In genomic region chr15:59645812-59646211, GRCh38 we compare ENCODE assay signal across 12 cellular contexts. TPM values are rescaled to one million over a fixed set of nuclear protein-coding genes. Genes with fewer than 3 reads are reported as not detected.
"Had no signal": no experiment of that assay in that cellular context is flagged by ENCODE, and none has a peak within 500 bp of the region (broad histone marks: within the 10 kb centered on the region; RNA-seq: fewer than 3 reads in every experiment).

No MANE protein-coding gene starts in this region.

RNA-seq across cellular contexts. Expression of gene GCNT3, which starts 34.2 kb away (rescaled TPM):
- total RNA-seq: activated B cell treated with CpG ODN at 0.5 μM for 24 hours; activated CD4-positive, alpha-beta memory T cell treated with anti-CD3 and anti-CD28 coated beads for 36 hours; activated CD4-positive, alpha-beta memory T cell treated with anti-CD3 and anti-CD28 coated beads, Interleukin-2, amount 10 ng/mL, durations not matched to agents 7 days and 5 days; activated CD4-positive, alpha-beta T cell treated with anti-CD3 and anti-CD28 coated beads for 36 hours; activated CD4-positive, alpha-beta T cell treated with anti-CD3 and anti-CD28 coated beads, Interleukin-2, amount 10 ng/mL, durations not matched to agents 7 days and 5 days; activated CD8-positive, alpha-beta memory T cell treated with anti-CD3 and anti-CD28 coated beads for 36 hours; activated CD8-positive, alpha-beta memory T cell treated with anti-CD3 and anti-CD28 coated beads, Interleukin-2, amount 10 ng/mL, durations not matched to agents 7 days and 5 days; activated CD8-positive, alpha-beta T cell treated with anti-CD3 and anti-CD28 coated beads for 36 hours; activated CD8-positive, alpha-beta T cell treated with anti-CD3 and anti-CD28 coated beads, Interleukin-2, amount 10 ng/mL, durations not matched to agents 7 days and 5 days; T-helper 1 cell treated with Interleukin-12 subunit alpha and Interleukin-12 subunit beta and Interleukin-4 antibody, amounts not matched to agents 30 ng/mL and 1 ng/mL, for 36 hours; T-helper 17 cell; T-helper 2 cell treated with Interferon-gamma antibody and Interleukin-4, amounts not matched to agents 100 ng/mL and 5 ng/mL, for 36 hours had no signal
